In the genomic region with DNA sequence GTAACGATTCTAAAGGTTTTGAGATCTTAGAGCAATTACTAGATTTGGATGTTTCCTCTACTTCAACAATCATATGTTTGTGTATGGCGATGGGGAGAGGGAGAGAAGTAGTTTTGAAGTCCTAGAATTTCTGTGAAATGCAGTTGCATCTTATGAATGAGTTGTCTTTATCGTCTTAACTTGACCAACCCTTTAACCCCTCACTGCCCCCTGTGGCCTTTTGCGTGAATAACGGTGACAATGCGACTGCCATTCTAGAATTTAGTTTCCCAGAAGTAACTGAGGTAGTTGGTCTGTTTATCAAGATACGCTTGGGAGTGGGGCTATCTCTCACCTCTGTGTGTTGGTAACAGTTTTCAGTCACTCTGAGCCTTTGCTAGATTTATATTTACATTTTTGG, we compare ENCODE assay signal across 1 cellular context.
TF ChIP-seq lines count a peak whose summit lies in the region.

No MANE protein-coding gene starts in this region.

TF ChIP-seq in SK-N-SH, 30 proteins besides CTCF, POLR2A, EP300 and RAD21 (continued from another document):
- TF ChIP-seq, protein P1, sequence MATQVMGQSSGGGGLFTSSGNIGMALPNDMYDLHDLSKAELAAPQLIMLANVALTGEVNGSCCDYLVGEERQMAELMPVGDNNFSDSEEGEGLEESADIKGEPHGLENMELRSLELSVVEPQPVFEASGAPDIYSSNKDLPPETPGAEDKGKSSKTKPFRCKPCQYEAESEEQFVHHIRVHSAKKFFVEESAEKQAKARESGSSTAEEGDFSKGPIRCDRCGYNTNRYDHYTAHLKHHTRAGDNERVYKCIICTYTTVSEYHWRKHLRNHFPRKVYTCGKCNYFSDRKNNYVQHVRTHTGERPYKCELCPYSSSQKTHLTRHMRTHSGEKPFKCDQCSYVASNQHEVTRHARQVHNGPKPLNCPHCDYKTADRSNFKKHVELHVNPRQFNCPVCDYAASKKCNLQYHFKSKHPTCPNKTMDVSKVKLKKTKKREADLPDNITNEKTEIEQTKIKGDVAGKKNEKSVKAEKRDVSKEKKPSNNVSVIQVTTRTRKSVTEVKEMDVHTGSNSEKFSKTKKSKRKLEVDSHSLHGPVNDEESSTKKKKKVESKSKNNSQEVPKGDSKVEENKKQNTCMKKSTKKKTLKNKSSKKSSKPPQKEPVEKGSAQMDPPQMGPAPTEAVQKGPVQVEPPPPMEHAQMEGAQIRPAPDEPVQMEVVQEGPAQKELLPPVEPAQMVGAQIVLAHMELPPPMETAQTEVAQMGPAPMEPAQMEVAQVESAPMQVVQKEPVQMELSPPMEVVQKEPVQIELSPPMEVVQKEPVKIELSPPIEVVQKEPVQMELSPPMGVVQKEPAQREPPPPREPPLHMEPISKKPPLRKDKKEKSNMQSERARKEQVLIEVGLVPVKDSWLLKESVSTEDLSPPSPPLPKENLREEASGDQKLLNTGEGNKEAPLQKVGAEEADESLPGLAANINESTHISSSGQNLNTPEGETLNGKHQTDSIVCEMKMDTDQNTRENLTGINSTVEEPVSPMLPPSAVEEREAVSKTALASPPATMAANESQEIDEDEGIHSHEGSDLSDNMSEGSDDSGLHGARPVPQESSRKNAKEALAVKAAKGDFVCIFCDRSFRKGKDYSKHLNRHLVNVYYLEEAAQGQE (IDR thresholded peaks at IDR 0.05; ENCODE audit: low read depth, low read length): no peak
- TF ChIP-seq GABPA (IDR thresholded peaks at IDR 0.05; ENCODE audit: low read depth) (no peak), EZH2phosphoT487 (IDR thresholded peaks at IDR 0.05; ENCODE audit: borderline replicate concordance, low read depth) (no peak), RCOR1 (IDR thresholded peaks at IDR 0.05; ENCODE audit: low read length) (no peak), FOSL2 (IDR thresholded peaks at IDR 0.05; ENCODE audit: borderline replicate concordance, low read depth) (no peak)
TF ChIP-seq in SK-N-SH: peak in this region for 0.
